Comparison of ENCODE assay signal across 10 cellular contexts in the genomic region with DNA sequence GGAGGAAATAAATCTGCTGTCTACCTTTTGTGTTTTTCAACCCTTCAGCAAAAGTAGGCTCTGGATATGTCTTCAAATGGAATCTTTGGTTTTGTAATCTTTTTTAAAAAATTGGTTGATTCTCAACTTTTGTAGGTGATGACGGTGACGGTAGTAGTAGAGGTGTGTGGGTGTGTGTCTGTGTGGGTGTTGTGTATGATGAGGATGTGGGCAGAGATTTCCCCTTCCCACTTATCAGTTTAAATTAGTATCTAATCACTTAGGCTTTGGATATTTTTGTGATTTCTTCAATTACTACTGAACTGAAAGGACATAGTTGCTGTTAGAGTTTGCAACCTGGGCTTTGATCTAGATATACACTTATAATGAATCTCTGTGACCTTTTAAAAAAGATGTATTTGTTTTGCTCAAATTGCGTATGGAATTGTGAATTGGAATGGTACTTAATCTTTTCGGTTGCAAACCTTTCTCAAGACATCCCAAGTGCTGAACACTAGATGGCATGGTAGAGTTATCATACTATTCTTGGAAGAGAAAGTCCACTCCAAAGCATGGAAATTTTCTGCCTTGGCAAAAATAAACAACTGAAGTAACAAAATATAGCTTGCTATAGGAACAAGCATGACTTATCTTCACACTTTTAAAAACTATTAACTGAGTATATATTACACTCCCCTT. TPM values are rescaled to one million over a fixed set of nuclear protein-coding genes. Genes with fewer than 3 reads are reported as not detected.
DNase-seq lines count a peak whose midpoint lies in the region; ATAC-seq and TF ChIP-seq lines count a peak whose summit lies in the region.
"Had no signal": no experiment of that assay in that cellular context is flagged by ENCODE, and none has a peak within 500 bp of the region (broad histone marks: within the 10 kb centered on the region; RNA-seq: fewer than 3 reads in every experiment).

No MANE protein-coding gene starts in this region.

- TF ChIP-seq CTCF in upper lobe of right lung (IDR thresholded peaks at IDR 0.05) = peak; percentile 55

- DNase-seq in Right ventricle myocardium inferior (ENCODE audit: missing footprints) (no peak), right cardiac atrium (no peak), SW 1271 (lab: John Stamatoyannopoulos, UW) (peak; percentile 4 to 10), left cardiac atrium (no peak), upper lobe of right lung (no peak), mucosa of gallbladder (ENCODE audit: low spot score) (no peak)
- DNase-seq in stimulated activated CD4-positive, alpha-beta T cell treated with anti-CD3 and anti-CD28 coated beads, Interleukin-4, amount 100 ng/mL, for 4 hours = no peak
- DNase-seq: activated B cell treated with CpG ODN at 0.5 μM for 24 hours had no signal

- WGBS in right cardiac atrium = 20% methylated on average over 4 of the region's 4 CpGs

- H3K27ac ChIP-seq in right cardiac atrium (ENCODE audit: low read length) = no peak overlapping the region
- H3K27ac ChIP-seq in upper lobe of right lung = no peak overlapping the region
- H3K27ac ChIP-seq: neutrophil had no signal

- no peaks in the 10 kb centered on the region for H3K9me3 ChIP-seq in right cardiac atrium (ENCODE audit: control insufficient read depth, low read length)
- no peaks in the 10 kb centered on the region for H3K9me3 ChIP-seq in upper lobe of right lung
- H3K9me3 ChIP-seq: neutrophil had no signal

- H3K4me3 ChIP-seq in right cardiac atrium (ENCODE audit: low read length) (no peak overlapping the region), upper lobe of right lung (no peak overlapping the region)

- ATAC-seq in Right ventricle myocardium inferior (peak; percentile 39), right cardiac atrium (no peak), left cardiac atrium (peak; percentile 30 to 37), upper lobe of right lung (peak; percentile 49), HG03135 (IDR thresholded peaks at IDR 0.05; ENCODE audit: unreplicated experiment) (no peak)

- H3K36me3 ChIP-seq in upper lobe of right lung = no peaks in the 10 kb centered on the region
- H3K36me3 ChIP-seq: neutrophil had no signal

- no peaks in the 10 kb centered on the region for H3K4me1 ChIP-seq in right cardiac atrium (ENCODE audit: control insufficient read depth, insufficient read depth, low read length)
- H3K4me1 ChIP-seq in upper lobe of right lung = no peaks in the 10 kb centered on the region

- H3K27me3 ChIP-seq in right cardiac atrium (ENCODE audit: control insufficient read depth, insufficient read depth) = no peaks in the 10 kb centered on the region
- H3K27me3 ChIP-seq in upper lobe of right lung = no peaks in the 10 kb centered on the region
- H3K27me3 ChIP-seq: neutrophil had no signal

- intact Hi-C loops in Right ventricle myocardium inferior (cut with DNase I) (loop anchor here (5.0 kb wide), 1 partner anchor 50 kb away; no protein-coding TSS in a partner anchor), right cardiac atrium (cut with DNase I) (loop anchor here in 1 of 4 donors (10.0 kb wide), 1 partner anchor 153 kb away; no protein-coding TSS in a partner anchor), left cardiac atrium (cut with DNase I) (no loop called here), upper lobe of right lung (cut with DNase I) (no loop called here)

RNA-seq across cellular contexts. Expression of a gene that starts 51.9 kb away (rescaled TPM):
- not detected for total RNA-seq in Right ventricle myocardium inferior
- under 1 TPM in 2 of 4 donors, not detected in 2; 0.06 to 0.18 TPM for total RNA-seq in right cardiac atrium
- not detected for polyA plus RNA-seq in right cardiac atrium
- total RNA-seq in left cardiac atrium = not detected
- total RNA-seq in upper lobe of right lung = not detected
- total RNA-seq in mucosa of gallbladder = 34.2 TPM
- total RNA-seq: activated B cell treated with CpG ODN at 0.5 μM for 24 hours had no signal

Comparison
In these comparisons a context has a peak if more than half of its experiments do, and no peak if none do; other contexts are left out.
1. ATAC-seq: peak in Right ventricle myocardium inferior (single experiment), left cardiac atrium (2 of 2) and upper lobe of right lung (single experiment); none in right cardiac atrium (0 of 2) and HG03135 (single experiment).
2. DNase-seq: peak in SW 1271 (2 of 2); none in Right ventricle myocardium inferior (single experiment), right cardiac atrium (0 of 3), left cardiac atrium (single experiment), upper lobe of right lung (single experiment), mucosa of gallbladder (single experiment) and stimulated activated CD4-positive, alpha-beta T cell treated with anti-CD3 and anti-CD28 coated beads, Interleukin-4, amount 100 ng/mL, for 4 hours (0 of 2).
3. RNA of a gene that starts 51.9 kb away (total RNA-seq): 34.2 TPM in mucosa of gallbladder (single experiment); 0.06 to 0.18 TPM in right cardiac atrium, not detected in left cardiac atrium, not detected in Right ventricle myocardium inferior (single experiment) and not detected in upper lobe of right lung (single experiment); every median in the first group is over 10 times any median in the second.